Comparison of ENCODE assay signal across 8 cellular contexts in the genomic region with DNA sequence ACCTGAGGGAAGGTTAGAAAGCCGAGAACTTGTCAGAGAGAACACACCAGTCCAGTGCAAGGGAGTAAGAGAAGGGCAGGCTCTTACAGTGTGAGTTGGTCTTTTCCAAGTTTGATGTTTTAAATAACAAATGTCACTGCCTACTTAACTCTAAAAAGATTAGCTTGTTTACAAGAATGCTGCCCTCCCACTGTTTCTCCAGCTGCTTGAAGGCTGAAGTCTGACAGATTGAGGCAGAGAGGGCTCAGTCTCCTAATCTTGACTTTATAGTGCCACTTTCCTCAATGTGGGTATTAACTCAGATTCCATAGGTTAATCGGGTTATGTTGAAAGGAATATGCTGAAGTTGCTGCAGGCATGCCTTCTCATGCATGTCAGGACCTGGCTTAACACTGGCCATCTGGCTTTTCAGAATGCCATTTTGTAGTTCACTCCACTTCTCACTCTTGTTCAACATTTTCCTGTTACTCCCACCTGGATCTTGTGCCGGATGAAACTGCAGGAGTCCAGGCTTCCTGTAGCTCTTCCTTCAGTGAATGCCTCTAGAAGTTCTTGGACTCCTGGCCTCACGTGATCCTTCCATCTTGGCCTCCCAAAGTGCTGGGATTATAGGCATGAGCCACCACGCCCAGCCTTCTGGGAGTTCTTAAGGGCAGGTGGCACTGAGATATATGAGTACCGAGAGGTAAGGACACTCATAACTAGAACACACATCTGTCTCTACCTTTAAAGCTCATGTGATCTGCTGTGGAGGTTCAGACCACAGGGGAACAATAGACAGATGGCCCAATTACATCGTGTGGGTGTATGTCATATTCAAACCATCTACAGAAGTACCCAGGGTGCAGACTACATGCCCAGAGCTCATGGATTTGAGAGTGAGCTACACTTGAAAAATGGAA.
A peak's percentile ranks its signal among the peaks of the same experiment; 100 is the strongest.
DNase-seq lines count a peak whose midpoint lies in the region; ATAC-seq and TF ChIP-seq lines count a peak whose summit lies in the region.

No MANE protein-coding gene starts in this region.

- H3K4me1 Mint-ChIP-seq in endothelial cell (ENCODE audit: unreplicated experiment): peaks cover 15% of the 10 kb centered on the region

- in situ Hi-C loops in GM13977 (cut with MboI; ENCODE audit: low pct_unique_long_range_greater_than_20kb, low sequenced_read_pairs, unreplicated experiment): loop anchor here (10.0 to 25.0 kb wide), 3 partner anchors 192 to 792 kb away; a partner anchor contains a TSS

- DNase-seq in GM13977 (ENCODE audit: low spot score) (peak; percentile 72), endothelial cell (ENCODE audit: low spot score) (no peak), hepatic stellate cell (ENCODE audit: low spot score) (no peak), HCEC 1CT (no peak), SKM-1 treated with dmso at 0.1 percent for 144 hours (lab: John Stamatoyannopoulos, UW; ENCODE audit: unreplicated experiment) (no peak), HUDEP-2 (lab: John Stamatoyannopoulos, UW; ENCODE audit: unreplicated experiment in 76 of 76) (no peak)

- H3K36me3 Mint-ChIP-seq in endothelial cell (ENCODE audit: low read depth, unreplicated experiment): peaks cover 11% of the 10 kb centered on the region

- H3K9me3 Mint-ChIP-seq in endothelial cell (ENCODE audit: unreplicated experiment): no peaks in the 10 kb centered on the region

- peaks cover 2% of the 10 kb centered on the region for H3K27me3 Mint-ChIP-seq in endothelial cell (ENCODE audit: unreplicated experiment)

- no peak overlapping the region for H3K4me3 Mint-ChIP-seq in endothelial cell (ENCODE audit: unreplicated experiment)

- peak overlapping the region; percentile 15 for H3K27ac Mint-ChIP-seq in endothelial cell (ENCODE audit: unreplicated experiment)

- TF ChIP-seq CTCF in GM13977 (IDR thresholded peaks at IDR 0.05; ENCODE audit: extremely low read depth, insufficient read depth, missing control alignments) (no peak), endothelial cell (IDR thresholded peaks at IDR 0.05; ENCODE audit: unreplicated experiment) (no peak)

- ATAC-seq in GM19463 (IDR thresholded peaks at IDR 0.05; ENCODE audit: unreplicated experiment) (peak; percentile 78), HG03196 (IDR thresholded peaks at IDR 0.05; ENCODE audit: unreplicated experiment) (peak; percentile 81)
